In genomic region chr20:45470262-45470931, GRCh38 we compare ENCODE assay signal across 8 cellular contexts. TPM values are rescaled to one million over a fixed set of nuclear protein-coding genes. Genes with fewer than 3 reads are reported as not detected.
DNase-seq lines count a peak whose midpoint lies in the region; ATAC-seq and TF ChIP-seq lines count a peak whose summit lies in the region.

No MANE protein-coding gene starts in this region.

- POLR2A ChIA-PET in activated CD8-positive, alpha-beta T cell treated with anti-CD3 and anti-CD28 coated beads for 36 hours (lab: Charles Lee): interaction anchor here (0.9 kb wide), 1 partner anchor 12 kb away, joined by 3 read pairs; no protein-coding TSS in a partner anchor

- no peak for DNase-seq in activated CD8-positive, alpha-beta memory T cell treated with anti-CD3 and anti-CD28 coated beads, Interleukin-2, amount 10 ng/mL, durations not matched to agents 7 days and 5 days
- no peak for DNase-seq in activated CD8-positive, alpha-beta memory T cell treated with anti-CD3 and anti-CD28 coated beads, Interleukin-2, amount 50 U/mL, for 4 hours
- DNase-seq in activated CD8-positive, alpha-beta T cell treated with anti-CD3 and anti-CD28 coated beads for 36 hours: peak; percentile 69
- DNase-seq in head of caudate nucleus (peak in 40 of 42 donors; percentile 24 to 84 (median 60)), omental fat pad (ENCODE audit: low spot score) (no peak), COLO829 (ENCODE audit: low spot score) (no peak), middle frontal gyrus (ENCODE audit: extremely low spot score, low spot score) (no peak)

- H3K27me3 Mint-ChIP-seq in activated CD8-positive, alpha-beta memory T cell treated with anti-CD3 and anti-CD28 coated beads, Interleukin-2, amount 10 ng/mL, durations not matched to agents 7 days and 5 days: peaks cover 38% of the 10 kb centered on the region
- H3K27me3 Mint-ChIP-seq in activated CD8-positive, alpha-beta T cell treated with anti-CD3 and anti-CD28 coated beads for 36 hours: peaks cover 57% of the 10 kb centered on the region

- intact Hi-C loops in activated CD8-positive, alpha-beta T cell treated with anti-CD3 and anti-CD28 coated beads for 36 hours (cut with micrococcal nuclease): no loop called here
- intact Hi-C loops in head of caudate nucleus (cut with DNase I): no loop called here

- TF ChIP-seq CTCF in activated CD8-positive, alpha-beta T cell treated with anti-CD3 and anti-CD28 coated beads for 36 hours (IDR thresholded peaks at IDR 0.05): no peak
- no peak for TF ChIP-seq CTCF in omental fat pad (IDR thresholded peaks at IDR 0.05)

- H3K27ac Mint-ChIP-seq in activated CD8-positive, alpha-beta memory T cell treated with anti-CD3 and anti-CD28 coated beads, Interleukin-2, amount 10 ng/mL, durations not matched to agents 7 days and 5 days: no peak overlapping the region
- H3K27ac Mint-ChIP-seq in activated CD8-positive, alpha-beta T cell treated with anti-CD3 and anti-CD28 coated beads for 36 hours: no peak overlapping the region

- H3K36me3 Mint-ChIP-seq in activated CD8-positive, alpha-beta memory T cell treated with anti-CD3 and anti-CD28 coated beads, Interleukin-2, amount 10 ng/mL, durations not matched to agents 7 days and 5 days: no peaks in the 10 kb centered on the region
- no peaks in the 10 kb centered on the region for H3K36me3 Mint-ChIP-seq in activated CD8-positive, alpha-beta T cell treated with anti-CD3 and anti-CD28 coated beads for 36 hours (ENCODE audit: low read depth)

- ATAC-seq in activated CD8-positive, alpha-beta memory T cell treated with anti-CD3 and anti-CD28 coated beads, Interleukin-2, amount 10 ng/mL, durations not matched to agents 7 days and 5 days: peak; percentile 67
- ATAC-seq in HG03457 (IDR thresholded peaks at IDR 0.05; ENCODE audit: unreplicated experiment): peak; percentile 39
- peak; percentile 82 for ATAC-seq in activated CD8-positive, alpha-beta T cell treated with anti-CD3 and anti-CD28 coated beads for 36 hours
- peak; percentile 90 for ATAC-seq in omental fat pad (ENCODE audit: low FRiP score)

- CTCF ChIA-PET in activated CD8-positive, alpha-beta memory T cell treated with anti-CD3 and anti-CD28 coated beads, Interleukin-2, amount 10 ng/mL, durations not matched to agents 7 days and 5 days (lab: Charles Lee): interaction anchor here (0.9 to 1.2 kb wide), 4 partner anchors 18 to 159 kb away, joined by 3 read pairs; no protein-coding TSS in a partner anchor
- CTCF ChIA-PET in activated CD8-positive, alpha-beta T cell treated with anti-CD3 and anti-CD28 coated beads for 36 hours (lab: Charles Lee): interaction anchor here (0.7 to 2.1 kb wide), 4 partner anchors 21 to 301 kb away, joined by 3 to 7 read pairs (median 5); no protein-coding TSS in a partner anchor

- H3K9me3 Mint-ChIP-seq in activated CD8-positive, alpha-beta memory T cell treated with anti-CD3 and anti-CD28 coated beads, Interleukin-2, amount 10 ng/mL, durations not matched to agents 7 days and 5 days (ENCODE audit: low read depth): no peaks in the 10 kb centered on the region
- no peaks in the 10 kb centered on the region for H3K9me3 Mint-ChIP-seq in activated CD8-positive, alpha-beta T cell treated with anti-CD3 and anti-CD28 coated beads for 36 hours

- peak overlapping the region; percentile 16 for H3K4me3 Mint-ChIP-seq in activated CD8-positive, alpha-beta memory T cell treated with anti-CD3 and anti-CD28 coated beads, Interleukin-2, amount 10 ng/mL, durations not matched to agents 7 days and 5 days
- peak overlapping the region; percentile 60 for H3K4me3 Mint-ChIP-seq in activated CD8-positive, alpha-beta T cell treated with anti-CD3 and anti-CD28 coated beads for 36 hours

- H3K4me1 Mint-ChIP-seq in activated CD8-positive, alpha-beta memory T cell treated with anti-CD3 and anti-CD28 coated beads, Interleukin-2, amount 10 ng/mL, durations not matched to agents 7 days and 5 days: peaks cover 5% of the 10 kb centered on the region
- H3K4me1 Mint-ChIP-seq in activated CD8-positive, alpha-beta T cell treated with anti-CD3 and anti-CD28 coated beads for 36 hours (ENCODE audit: low read depth): peaks cover 5% of the 10 kb centered on the region

RNA-seq across cellular contexts. Expression of gene WFDC2, which starts 0.8 kb away (rescaled TPM):
- total RNA-seq in activated CD8-positive, alpha-beta memory T cell treated with anti-CD3 and anti-CD28 coated beads, Interleukin-2, amount 10 ng/mL, durations not matched to agents 7 days and 5 days: not detected
- total RNA-seq in activated CD8-positive, alpha-beta T cell treated with anti-CD3 and anti-CD28 coated beads for 36 hours: 1 to 10 TPM; 1.3 TPM
- 1 to 10 TPM; 3.0 to 8.4 (median 7.0) TPM for total RNA-seq in omental fat pad

RNA-seq across cellular contexts. Expression of gene SPINT3, which starts 45.0 kb away (rescaled TPM):
- not detected for total RNA-seq in activated CD8-positive, alpha-beta memory T cell treated with anti-CD3 and anti-CD28 coated beads, Interleukin-2, amount 10 ng/mL, durations not matched to agents 7 days and 5 days
- not detected for total RNA-seq in activated CD8-positive, alpha-beta T cell treated with anti-CD3 and anti-CD28 coated beads for 36 hours
- not detected for total RNA-seq in omental fat pad

RNA-seq across cellular contexts. Expression of gene PIGT, which starts 54.5 kb away (rescaled TPM):
- total RNA-seq in activated CD8-positive, alpha-beta memory T cell treated with anti-CD3 and anti-CD28 coated beads, Interleukin-2, amount 10 ng/mL, durations not matched to agents 7 days and 5 days: 10 to 100 TPM; 68.0 to 79.2 TPM
- total RNA-seq in activated CD8-positive, alpha-beta T cell treated with anti-CD3 and anti-CD28 coated beads for 36 hours: 10 to 100 TPM; 43.7 to 47.7 TPM
- total RNA-seq in omental fat pad: 10 to 100 TPM; 76.4 to 87.3 (median 83.5) TPM

Comparison
In these comparisons a context has a peak if more than half of its experiments do, and no peak if none do; other contexts are left out.
1. ATAC-seq: peak in every context shown above with its lines; median percentile 90 in omental fat pad; 82 in activated CD8-positive, alpha-beta T cell treated with anti-CD3 and anti-CD28 coated beads for 36 hours; 67 in activated CD8-positive, alpha-beta memory T cell treated with anti-CD3 and anti-CD28 coated beads, Interleukin-2, amount 10 ng/mL, durations not matched to agents 7 days and 5 days; 39 in HG03457.
2. DNase-seq: peak in activated CD8-positive, alpha-beta T cell treated with anti-CD3 and anti-CD28 coated beads for 36 hours (single experiment) and head of caudate nucleus (40 of 42); none in activated CD8-positive, alpha-beta memory T cell treated with anti-CD3 and anti-CD28 coated beads, Interleukin-2, amount 10 ng/mL, durations not matched to agents 7 days and 5 days (single experiment), activated CD8-positive, alpha-beta memory T cell treated with anti-CD3 and anti-CD28 coated beads, Interleukin-2, amount 50 U/mL, for 4 hours (single experiment), omental fat pad (single experiment), COLO829 (single experiment) and middle frontal gyrus (single experiment).